ENCODE assay signal across 20 cellular contexts in genomic region chrX:41711021-41711667, GRCh38. TPM values are rescaled to one million over a fixed set of nuclear protein-coding genes. Genes with fewer than 3 reads are reported as not detected.
"Had no signal": no experiment of that assay in that cellular context is flagged by ENCODE, and none has a peak within 500 bp of the region (broad histone marks: within the 10 kb centered on the region; RNA-seq: fewer than 3 reads in every experiment).

No MANE protein-coding gene starts in this region.

- H3K36me3 ChIP-seq: esophagus muscularis mucosa, gastrocnemius medialis, heart right ventricle, neutrophil, stomach, thoracic aorta, transverse colon had no signal

- H3K4me3 ChIP-seq: esophagus muscularis mucosa, gastrocnemius medialis, heart right ventricle, skin epidermis, stomach, thoracic aorta, transverse colon had no signal

- H3K9me3 ChIP-seq: esophagus muscularis mucosa, gastrocnemius medialis, heart right ventricle, neutrophil, stomach, thoracic aorta, transverse colon had no signal

- H3K27ac Mint-ChIP-seq: effector memory CD8-positive, alpha-beta T cell had no signal

- H3K27ac ChIP-seq: epithelial cell of prostate, esophagus muscularis mucosa, gastrocnemius medialis, heart right ventricle, neutrophil, skin epidermis, stomach, thoracic aorta, transverse colon had no signal

- ATAC-seq: effector memory CD8-positive, alpha-beta T cell; gastrocnemius medialis; heart right ventricle; naive thymus-derived CD8-positive, alpha-beta T cell; sciatic nerve had no signal

- H3K4me1 ChIP-seq: esophagus muscularis mucosa, gastrocnemius medialis, stomach, transverse colon had no signal

- FAIRE-seq: islet of Langerhans had no signal

- H3K27me3 Mint-ChIP-seq: effector memory CD8-positive, alpha-beta T cell; naive thymus-derived CD8-positive, alpha-beta T cell had no signal

- H3K9me3 Mint-ChIP-seq: effector memory CD8-positive, alpha-beta T cell had no signal

- H3K27me3 ChIP-seq: esophagus muscularis mucosa, gastrocnemius medialis, neutrophil, stomach, transverse colon had no signal

- DNase-seq: effector memory CD8-positive, alpha-beta T cell; gastrocnemius medialis; heart right ventricle; hypothalamus; kidney glomerular epithelial cell; naive thymus-derived CD8-positive, alpha-beta T cell; stomach; substantia nigra; transverse colon had no signal

- H3K4me3 Mint-ChIP-seq: effector memory CD8-positive, alpha-beta T cell had no signal

RNA-seq across cellular contexts. Expression of gene GPR82, which starts 12.8 kb away (rescaled TPM):
- total RNA-seq: fibroblast of villous mesenchyme; gastrocnemius medialis; lung microvascular endothelial cell; naive thymus-derived CD8-positive, alpha-beta T cell; osteoblast; pulmonary artery endothelial cell had no signal

RNA-seq across cellular contexts. Expression of gene GPR34, which starts 22.4 kb away (rescaled TPM):
- total RNA-seq: lung microvascular endothelial cell, pulmonary artery endothelial cell had no signal
